24 cellular contexts compared by ENCODE assay signal in the genomic region with DNA sequence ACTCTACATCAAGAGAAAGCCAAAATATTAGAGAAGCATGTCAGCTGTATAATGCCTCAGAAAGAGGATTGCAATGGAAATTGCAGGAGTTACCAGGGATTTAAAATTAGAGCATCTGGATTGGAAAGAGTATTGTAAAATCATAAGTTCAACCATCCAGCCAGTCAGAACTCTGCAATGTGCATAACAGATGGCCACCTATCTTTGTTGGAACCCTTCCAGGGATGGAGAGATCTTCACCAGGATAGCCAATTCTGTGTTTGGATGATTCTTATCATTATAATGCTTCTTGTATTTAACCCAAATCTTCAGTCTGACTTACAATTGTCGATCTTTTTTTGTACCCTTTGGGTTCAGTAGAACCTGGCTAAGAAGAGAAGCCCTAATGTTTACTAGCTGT.
"Had no signal": no experiment of that assay in that cellular context is flagged by ENCODE, and none has a peak within 500 bp of the region (broad histone marks: within the 10 kb centered on the region; RNA-seq: fewer than 3 reads in every experiment).

No MANE protein-coding gene starts in this region.

- H3K4me1 ChIP-seq: colonic mucosa had no signal

- H3K4me3 ChIP-seq: cardiac muscle cell, colonic mucosa, K562 had no signal

- H3K9me3 ChIP-seq: colonic mucosa had no signal

- H3K27ac ChIP-seq: brain microvascular endothelial cell, cardiac muscle cell, colonic mucosa had no signal

- H3K27me3 ChIP-seq: brain microvascular endothelial cell, cardiac muscle cell, colonic mucosa had no signal

- ATAC-seq: activated CD4-positive, CD25-positive, alpha-beta regulatory T cell treated with anti-CD3 and anti-CD28 coated beads, Interleukin-2, amount 50 U/mL, for 24 hours; activated CD8-positive, alpha-beta T cell treated with anti-CD3 and anti-CD28 coated beads for 36 hours; activated T-cell treated with anti-CD3 and anti-CD28 coated beads, Interleukin-2, amount 50 U/mL, for 72 hours; K562; PC-3 had no signal

- DNase-seq: activated CD4-positive, alpha-beta T cell treated with anti-CD3 and anti-CD28 coated beads for 4 hours; activated CD8-positive, alpha-beta memory T cell treated with anti-CD3 and anti-CD28 coated beads, Interleukin-2, amount 50 U/mL, for 4 hours; activated CD8-positive, alpha-beta T cell treated with anti-CD3 and anti-CD28 coated beads for 36 hours; activated gamma-delta T cell treated with Interleukin-2 at 50 U/mL for 16 hours; activated naive CD4-positive, alpha-beta T cell treated with anti-CD3 and anti-CD28 coated beads, Interleukin-2, amount 10 ng/mL, durations not matched to agents 7 days and 5 days; activated naive CD8-positive, alpha-beta T cell treated with anti-CD3 and anti-CD28 coated beads for 36 hours; activated T-cell treated with anti-CD3 and anti-CD28 coated beads, Interleukin-2, amount 50 U/mL, for 72 hours; brain microvascular endothelial cell; colonic mucosa; Karpas-422; MM.1S; NCI-H1105; NCI-H1436; NCI-H187 treated with DMSO at 0.1 percent for 48 hours; NCI-H2081 treated with DMSO at 0.1 percent for 48 hours; NCI-H226; NCI-H510A; NCI-H748 treated with DMSO at 0.1 percent for 48 hours; PC-3; SIG-M5; T-helper 1 cell had no signal

- H3K36me3 ChIP-seq: brain microvascular endothelial cell, cardiac muscle cell, colonic mucosa had no signal
